Comparison of ENCODE assay signal across 23 cellular contexts in genomic region chr10:122178655-122179054, GRCh38.
DNase-seq lines count a peak whose midpoint lies in the region; ATAC-seq and TF ChIP-seq lines count a peak whose summit lies in the region.
"Had no signal": no experiment of that assay in that cellular context is flagged by ENCODE, and none has a peak within 500 bp of the region (broad histone marks: within the 10 kb centered on the region; RNA-seq: fewer than 3 reads in every experiment).

No MANE protein-coding gene starts in this region.

- ATAC-seq in gastrocnemius medialis (no peak), body of pancreas (no peak)
- ATAC-seq: CD8-positive, alpha-beta T cell had no signal

- DNase-seq in ELF-1 (ENCODE audit: low read depth, low spot score), result peak; percentile 40
- no peak for DNase-seq in H9
- no peak for DNase-seq in endodermal cell
- DNase-seq in gastrocnemius medialis, result no peak
- no peak for DNase-seq in posterior cingulate gyrus
- no peak for DNase-seq in body of pancreas
- no peak for DNase-seq in NCI-H128 (lab: John Stamatoyannopoulos, UW; ENCODE audit: unreplicated experiment)
- DNase-seq: C1 segment of cervical spinal cord; CD8-positive, alpha-beta T cell; DMS 273 treated with DMSO at 0.1 percent for 48 hours; DMS79; EL; GF-D8; IMR-90; KG1; MG63; NCI-H1417; NCI-H1930; NCI-H2107; NCI-H524; NCI-H774; SIG-M5 had no signal

- H3K27ac Mint-ChIP-seq in H9 (peak overlapping the region; percentile 51 to 91 (median 90)), endodermal cell (peak overlapping the region; percentile 74)
- H3K27ac Mint-ChIP-seq: CD8-positive, alpha-beta T cell had no signal

- H3K4me3 Mint-ChIP-seq in H9 (peak overlapping the region in 1 of 2 experiments; percentile 47; a peak in 2 of 5 replicates), endodermal cell (no peak overlapping the region)
- H3K4me3 Mint-ChIP-seq: CD8-positive, alpha-beta T cell had no signal

- peaks cover 2% of the 10 kb centered on the region for H3K79me1 ChIP-seq in H9 (ENCODE audit: insufficient read depth, low read depth, low read length, poor library complexity, severe bottlenecking)

- H3K14ac ChIP-seq in H9 (ENCODE audit: insufficient read depth, low read length), result no peak overlapping the region

- no peak overlapping the region for H4K91ac ChIP-seq in H9 (ENCODE audit: insufficient read length, low read depth, low read length)

- H3K36me3 Mint-ChIP-seq in H9 (ENCODE audit: insufficient read depth in 1 of 3, low read depth in 3 of 3) (no peaks in the 10 kb centered on the region; a peak in 2 of 7 replicates), endodermal cell (ENCODE audit: low read depth) (no peaks in the 10 kb centered on the region)
- H3K36me3 Mint-ChIP-seq: CD8-positive, alpha-beta T cell had no signal

- no peaks in the 10 kb centered on the region for H3K27me3 ChIP-seq in H9 (ENCODE audit: insufficient read depth, low read length)
- H3K27me3 ChIP-seq in endodermal cell (ENCODE audit: control insufficient read depth, insufficient read depth, low read length, poor library complexity, severe bottlenecking), result no peaks in the 10 kb centered on the region
- no peaks in the 10 kb centered on the region for H3K27me3 ChIP-seq in gastrocnemius medialis
- H3K27me3 ChIP-seq in body of pancreas, result no peaks in the 10 kb centered on the region
- H3K27me3 ChIP-seq: MG63 had no signal

- no peaks in the 10 kb centered on the region for H3K9me3 Mint-ChIP-seq in H9
- H3K9me3 Mint-ChIP-seq in endodermal cell, result no peaks in the 10 kb centered on the region
- H3K9me3 Mint-ChIP-seq: CD8-positive, alpha-beta T cell had no signal

- H3T11ph ChIP-seq in H9 (ENCODE audit: low read length), result no peak overlapping the region

- H3K36me3 ChIP-seq in endodermal cell (ENCODE audit: control insufficient read depth, insufficient read depth, low read length), result no peaks in the 10 kb centered on the region
- H3K36me3 ChIP-seq in gastrocnemius medialis, result no peaks in the 10 kb centered on the region
- no peaks in the 10 kb centered on the region for H3K36me3 ChIP-seq in body of pancreas (replicated peaks in 1 of 2; ENCODE audit: insufficient read depth in 1 of 2, low read depth in 2 of 2)
- H3K36me3 ChIP-seq: MG63 had no signal

- no peak overlapping the region for H3K56ac ChIP-seq in H9 (ENCODE audit: insufficient read length, low read depth, low read length)

- H2BK120ac ChIP-seq in H9 (ENCODE audit: low read depth, low read length, poor library complexity, severe bottlenecking), result no peak overlapping the region

- no peak overlapping the region for H2BK5ac ChIP-seq in H9 (ENCODE audit: insufficient read length, low read length)

- H3K9ac ChIP-seq in H9 (ENCODE audit: extremely low read depth, insufficient read length, low read length), result no peak overlapping the region
- H3K9ac ChIP-seq in endodermal cell (ENCODE audit: extremely low read depth, low read length, poor library complexity, severe bottlenecking), result no peak overlapping the region

- H2AFZ ChIP-seq in H9 (ENCODE audit: low read length), result no peak overlapping the region

- H3K27me3 Mint-ChIP-seq in H9 (ENCODE audit: low read depth) (no peaks in the 10 kb centered on the region), endodermal cell (ENCODE audit: insufficient read depth) (no peaks in the 10 kb centered on the region)

- no peak overlapping the region for H2BK12ac ChIP-seq in H9 (ENCODE audit: insufficient read length, low read depth, low read length)

- H3K4me1 ChIP-seq in H9 (ENCODE audit: insufficient read depth, low read length) (peaks cover 31% of the 10 kb centered on the region), endodermal cell (ENCODE audit: control insufficient read depth, insufficient read depth, low read length) (peaks cover 17% of the 10 kb centered on the region), gastrocnemius medialis (peaks cover 24 to 30% of the 10 kb centered on the region in 2 donors), body of pancreas (peaks cover 11% of the 10 kb centered on the region)

- no peak overlapping the region for H2BK15ac ChIP-seq in H9 (ENCODE audit: low read depth, low read length)

- H4K20me1 ChIP-seq in H9 (ENCODE audit: control insufficient read depth, insufficient read depth, insufficient read length), result no peaks in the 10 kb centered on the region

- H3K27ac ChIP-seq in H9 (ENCODE audit: insufficient read length, low read depth, low read length) (peak overlapping the region; percentile 96), endodermal cell (ENCODE audit: low read depth, low read length) (no peak overlapping the region), gastrocnemius medialis (peak overlapping the region; percentile 10 to 75 (median 22)), body of pancreas (no peak overlapping the region)
- H3K27ac ChIP-seq: SK-N-MC had no signal

- intact Hi-C loops in gastrocnemius medialis (cut with DNase I; ENCODE audit: low total_unique reads) (no loop called here), posterior cingulate gyrus (cut with DNase I) (no loop called here), body of pancreas (cut with DNase I) (no loop called here)

- H3K4me3 ChIP-seq in endodermal cell (ENCODE audit: low read length) (no peak overlapping the region), gastrocnemius medialis (no peak overlapping the region), body of pancreas (no peak overlapping the region)
- H3K4me3 ChIP-seq: MG63, SK-N-MC had no signal

- no CpG with 5 or more reads among the region's 3 CpGs for WGBS in H9 (ENCODE audit: extremely low coverage, insufficient read length, low lambda C conversion rate)
- 90 to 94% methylated on average over 3 of the region's 3 CpGs for WGBS in endodermal cell (ENCODE audit: insufficient coverage in 1 of 2, insufficient read length in 1 of 2), 2 experiments
- 89 to 100% methylated on average over 3 of the region's 3 CpGs for WGBS in body of pancreas, 2 donors

- no peak overlapping the region for H4K8ac ChIP-seq in H9 (replicated peaks; ENCODE audit: insufficient read length, low read depth, low read length)

- in situ Hi-C loops in gastrocnemius medialis (cut with MboI; ENCODE audit: low sequenced_read_pairs in 4 of 4), result no loop called here

- H3K4ac ChIP-seq in H9 (ENCODE audit: low read depth, low read length), result no peak overlapping the region; the same call in 1 of the 2 replicates

- peaks cover 75 to 87% of the 10 kb centered on the region in 2 experiments for H3K4me1 Mint-ChIP-seq in H9
- peaks cover 54% of the 10 kb centered on the region for H3K4me1 Mint-ChIP-seq in endodermal cell

- no peak overlapping the region for H3K23ac ChIP-seq in H9 (ENCODE audit: insufficient read length, low read depth, low read length)

- H4K5ac ChIP-seq in H9 (ENCODE audit: insufficient read length, low read depth, low read length), result no peak overlapping the region

- TF ChIP-seq CTCF in H9 (conservative IDR thresholded peaks at IDR 0.05) (no peak), endodermal cell (conservative IDR thresholded peaks at IDR 0.05) (no peak), gastrocnemius medialis (IDR thresholded peaks at IDR 0.05 in 4 of 5, conservative IDR thresholded peaks at IDR 0.05 in 1 of 5) (no peak), body of pancreas (IDR thresholded peaks at IDR 0.05) (no peak)

- TF ChIP-seq POLR2A in gastrocnemius medialis (IDR thresholded peaks at IDR 0.05), result no peak
- TF ChIP-seq POLR2A in body of pancreas (IDR thresholded peaks at IDR 0.05), result no peak

- H3K9me3 ChIP-seq in H9 (ENCODE audit: control insufficient read depth, low read depth, low read length), result no peaks in the 10 kb centered on the region
- H3K9me3 ChIP-seq in endodermal cell (ENCODE audit: control insufficient read depth, low read length), result no peaks in the 10 kb centered on the region
- H3K9me3 ChIP-seq in gastrocnemius medialis, result no peaks in the 10 kb centered on the region
- H3K9me3 ChIP-seq in body of pancreas, result no peaks in the 10 kb centered on the region
- H3K9me3 ChIP-seq: MG63 had no signal

- no peak overlapping the region for H2BK20ac ChIP-seq in H9 (ENCODE audit: low read depth, low read length, poor library complexity, severe bottlenecking)

- H3K4me2 ChIP-seq in H9 (ENCODE audit: insufficient read depth, insufficient read length, low read length), result peak overlapping the region; percentile 15

- no peak overlapping the region for H2AK5ac ChIP-seq in H9 (ENCODE audit: insufficient read length, low read length)

- H3K23me2 ChIP-seq in H9 (ENCODE audit: insufficient read length, low read depth, low read length, poor library complexity, severe bottlenecking), result no peaks in the 10 kb centered on the region

- H3K79me2 ChIP-seq in H9 (ENCODE audit: insufficient read depth, low read length), result peaks cover 7% of the 10 kb centered on the region; the same call in 1 of the 2 replicates

- peak overlapping the region; percentile 5 for H3K18ac ChIP-seq in H9 (ENCODE audit: insufficient read length, low read depth, low read length)

Comparison
In these comparisons a context has a peak if more than half of its experiments do, and no peak if none do; other contexts are left out.
1. H3K27ac ChIP-seq: peak in H9 (single experiment) and gastrocnemius medialis (4 of 4); none in endodermal cell (single experiment) and body of pancreas (0 of 4).